Comparison of ENCODE assay signal across 19 cellular contexts in the genomic region with DNA sequence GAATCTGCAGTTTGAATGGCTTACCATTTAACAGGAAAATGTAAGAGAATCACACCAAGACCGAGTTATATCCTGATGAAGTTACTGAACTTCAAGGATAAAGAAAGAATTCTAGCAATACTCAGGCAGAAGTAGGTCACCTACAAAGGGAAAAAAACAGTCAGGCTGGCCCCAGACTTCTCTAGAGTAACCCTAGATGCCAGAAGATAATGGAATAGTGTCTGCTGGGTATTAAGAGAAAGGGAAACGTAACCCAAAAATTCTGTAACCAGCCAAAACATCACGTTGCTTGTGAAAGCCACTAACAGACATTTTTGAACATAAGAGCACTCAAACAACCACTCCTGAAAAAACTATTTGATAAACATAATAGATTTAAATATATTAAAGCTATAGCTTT. TPM values are rescaled to one million over a fixed set of nuclear protein-coding genes. Genes with fewer than 3 reads are reported as not detected.
DNase-seq lines count a peak whose midpoint lies in the region; ATAC-seq and TF ChIP-seq lines count a peak whose summit lies in the region.
"Had no signal": no experiment of that assay in that cellular context is flagged by ENCODE, and none has a peak within 500 bp of the region (broad histone marks: within the 10 kb centered on the region; RNA-seq: fewer than 3 reads in every experiment).

No MANE protein-coding gene starts in this region.

- POLR2A ChIA-PET in CD4-positive, alpha-beta T cell (lab: Charles Lee) = no interaction called here
- POLR2A ChIA-PET in Caco-2 (lab: Charles Lee) = no interaction called here
- POLR2A ChIA-PET in activated CD4-positive, alpha-beta memory T cell treated with anti-CD3 and anti-CD28 coated beads for 36 hours (lab: Charles Lee) = interaction anchor here (1.0 kb wide), 1 partner anchor 9 kb away, joined by 3 read pairs; no protein-coding TSS in a partner anchor
- POLR2A ChIA-PET in naive thymus-derived CD8-positive, alpha-beta T cell (lab: Charles Lee) = interaction anchor here (0.5 kb wide), 1 partner anchor 16 kb away, joined by 4 read pairs; no protein-coding TSS in a partner anchor

- H3K4me1 ChIP-seq in Caco-2 = peaks cover 15% of the 10 kb centered on the region

- H3K4me3 Mint-ChIP-seq in CD4-positive, alpha-beta T cell = peak overlapping the region; percentile 42
- no peak overlapping the region for H3K4me3 Mint-ChIP-seq in Caco-2 (ENCODE audit: unreplicated experiment)
- H3K4me3 Mint-ChIP-seq in activated CD4-positive, alpha-beta memory T cell treated with anti-CD3 and anti-CD28 coated beads for 36 hours = no peak overlapping the region
- H3K4me3 Mint-ChIP-seq in naive thymus-derived CD8-positive, alpha-beta T cell = peak overlapping the region in 8 of 10 donors; percentile 15 to 77 (median 40)
- H3K4me3 Mint-ChIP-seq: endodermal cell had no signal

- H3K4me3 ChIP-seq in Caco-2 (ENCODE audit: low read depth, low read length) = no peak overlapping the region
- H3K4me3 ChIP-seq: adrenal gland, SJSA1, tibial nerve had no signal

- no peaks in the 10 kb centered on the region for H3K9me3 Mint-ChIP-seq in CD4-positive, alpha-beta T cell
- no peaks in the 10 kb centered on the region for H3K9me3 Mint-ChIP-seq in Caco-2 (ENCODE audit: unreplicated experiment)
- H3K9me3 Mint-ChIP-seq in activated CD4-positive, alpha-beta memory T cell treated with anti-CD3 and anti-CD28 coated beads for 36 hours = no peaks in the 10 kb centered on the region
- no peaks in the 10 kb centered on the region for H3K9me3 Mint-ChIP-seq in naive thymus-derived CD8-positive, alpha-beta T cell
- H3K9me3 Mint-ChIP-seq: endodermal cell had no signal

- H3K9me3 ChIP-seq in CD4-positive, alpha-beta T cell (ENCODE audit: control insufficient read depth, low read length) = no peaks in the 10 kb centered on the region
- H3K9me3 ChIP-seq in Caco-2 = no peaks in the 10 kb centered on the region
- H3K9me3 ChIP-seq: adrenal gland, SJSA1, tibial nerve had no signal

- DNase-seq in CD4-positive, alpha-beta T cell = no peak
- DNase-seq in Caco-2 = no peak
- no peak for DNase-seq in activated CD4-positive, alpha-beta memory T cell treated with anti-CD3 and anti-CD28 coated beads for 36 hours
- no peak for DNase-seq in naive thymus-derived CD8-positive, alpha-beta T cell
- no peak for DNase-seq in 8988T
- DNase-seq in DMS153 (lab: John Stamatoyannopoulos, UW) = no peak
- DNase-seq: cerebellar nuclear complex; DMS79 treated with DMSO at 0.1 percent for 48 hours; endodermal cell; IMR-90; NCI-H2029; NCI-H524; occipital lobe; stimulated activated CD4-positive, alpha-beta T cell treated with anti-CD3 and anti-CD28 coated beads, Interleukin-4, amount 100 ng/mL, for 1 hour had no signal

- peak; percentile 55 for ATAC-seq in CD4-positive, alpha-beta T cell (ENCODE audit: poor library complexity)
- peak in 1 of 2 donors; percentile 54 for ATAC-seq in naive thymus-derived CD8-positive, alpha-beta T cell
- ATAC-seq in GM19328 (IDR thresholded peaks at IDR 0.05; ENCODE audit: unreplicated experiment) = no peak
- ATAC-seq: sciatic nerve had no signal

- H3K4me1 Mint-ChIP-seq in CD4-positive, alpha-beta T cell (ENCODE audit: low read depth) = peaks cover 73% of the 10 kb centered on the region
- H3K4me1 Mint-ChIP-seq in Caco-2 (ENCODE audit: low read depth, unreplicated experiment) = peaks cover 22% of the 10 kb centered on the region
- H3K4me1 Mint-ChIP-seq in activated CD4-positive, alpha-beta memory T cell treated with anti-CD3 and anti-CD28 coated beads for 36 hours (ENCODE audit: low read depth) = peaks cover 49% of the 10 kb centered on the region
- peaks cover 23 to 65% (median 61%) of the 10 kb centered on the region in 4 donors for H3K4me1 Mint-ChIP-seq in naive thymus-derived CD8-positive, alpha-beta T cell

- peak overlapping the region; percentile 40 for H3K27ac ChIP-seq in CD4-positive, alpha-beta T cell (ENCODE audit: low read depth, low read length)
- H3K27ac ChIP-seq: SJSA1, tibial nerve had no signal

- H3K27ac Mint-ChIP-seq in CD4-positive, alpha-beta T cell = peak overlapping the region; percentile 80
- peak overlapping the region; percentile 69 for H3K27ac Mint-ChIP-seq in Caco-2 (ENCODE audit: unreplicated experiment)
- H3K27ac Mint-ChIP-seq in activated CD4-positive, alpha-beta memory T cell treated with anti-CD3 and anti-CD28 coated beads for 36 hours = peak overlapping the region; percentile 38
- peak overlapping the region in 8 of 10 donors; percentile 6 to 79 (median 53) for H3K27ac Mint-ChIP-seq in naive thymus-derived CD8-positive, alpha-beta T cell
- H3K27ac Mint-ChIP-seq: endodermal cell had no signal

- no TSS peak for BruUV-seq in Caco-2 (replicated peaks; lab: Mats Ljungman, UMichigan)

- no peak for TF ChIP-seq CTCF in CD4-positive, alpha-beta T cell (IDR thresholded peaks at IDR 0.05)
- TF ChIP-seq CTCF in Caco-2 (IDR thresholded peaks at IDR 0.05; ENCODE audit: insufficient read depth in 1 of 2, low read depth in 1 of 2, low read length in 1 of 2, severe bottlenecking in 1 of 2, unreplicated experiment in 1 of 2) = no peak

- no peaks in the 10 kb centered on the region for H3K27me3 Mint-ChIP-seq in CD4-positive, alpha-beta T cell
- H3K27me3 Mint-ChIP-seq in Caco-2 (ENCODE audit: insufficient read depth, unreplicated experiment) = no peaks in the 10 kb centered on the region
- no peaks in the 10 kb centered on the region for H3K27me3 Mint-ChIP-seq in activated CD4-positive, alpha-beta memory T cell treated with anti-CD3 and anti-CD28 coated beads for 36 hours
- H3K27me3 Mint-ChIP-seq in naive thymus-derived CD8-positive, alpha-beta T cell = no peaks in the 10 kb centered on the region

- CTCF ChIA-PET in CD4-positive, alpha-beta T cell (lab: Charles Lee) = interaction anchor here (2.2 kb wide), 1 partner anchor 31 kb away, joined by 7 read pairs; no protein-coding TSS in a partner anchor
- CTCF ChIA-PET in Caco-2 (lab: Charles Lee) = no interaction called here
- CTCF ChIA-PET in activated CD4-positive, alpha-beta memory T cell treated with anti-CD3 and anti-CD28 coated beads for 36 hours (lab: Charles Lee) = no interaction called here

- no peaks in the 10 kb centered on the region for H3K27me3 ChIP-seq in CD4-positive, alpha-beta T cell (ENCODE audit: control insufficient read depth, insufficient read depth, low read length)
- no peaks in the 10 kb centered on the region for H3K27me3 ChIP-seq in Caco-2 (replicated peaks; ENCODE audit: control insufficient read depth, insufficient read depth, low read length)
- H3K27me3 ChIP-seq: adrenal gland, SJSA1, tibial nerve had no signal

- H3K36me3 ChIP-seq in Caco-2 (ENCODE audit: control insufficient read depth, insufficient read depth, low read length) = no peaks in the 10 kb centered on the region
- H3K36me3 ChIP-seq: adrenal gland, SJSA1, tibial nerve had no signal

- H3K36me3 Mint-ChIP-seq in CD4-positive, alpha-beta T cell (ENCODE audit: low read depth) = no peaks in the 10 kb centered on the region
- H3K36me3 Mint-ChIP-seq in Caco-2 (ENCODE audit: insufficient read depth, unreplicated experiment) = no peaks in the 10 kb centered on the region
- H3K36me3 Mint-ChIP-seq in activated CD4-positive, alpha-beta memory T cell treated with anti-CD3 and anti-CD28 coated beads for 36 hours = no peaks in the 10 kb centered on the region
- H3K36me3 Mint-ChIP-seq in naive thymus-derived CD8-positive, alpha-beta T cell = peaks cover 0 to 7% (median 0%) of the 10 kb centered on the region in 3 donors

- intact Hi-C loops in CD4-positive, alpha-beta T cell (cut with DNase I, micrococcal nuclease) = no loop called here
- intact Hi-C loops in Caco-2 (cut with micrococcal nuclease; ENCODE audit: unreplicated experiment) = no loop called here
- intact Hi-C loops in activated CD4-positive, alpha-beta memory T cell treated with anti-CD3 and anti-CD28 coated beads for 36 hours (cut with micrococcal nuclease) = loop anchor here (2.0 kb wide), 1 partner anchor 30 kb away; no protein-coding TSS in a partner anchor

RNA-seq across cellular contexts. Expression of a gene that starts 31.3 kb away (rescaled TPM):
- total RNA-seq in CD4-positive, alpha-beta T cell = 10 to 100 TPM; 58.5 to 58.8 TPM
- total RNA-seq in Caco-2 (2022) = 50.5 and 56.8 TPM in 2 replicates
- total RNA-seq in activated CD4-positive, alpha-beta memory T cell treated with anti-CD3 and anti-CD28 coated beads for 36 hours = 10 to 100 TPM; 54.4 to 57.6 TPM
- 10 to 100 TPM; 57.2 to 64.5 TPM for total RNA-seq in naive thymus-derived CD8-positive, alpha-beta T cell
- polyA plus RNA-seq in naive thymus-derived CD8-positive, alpha-beta T cell = 10 to 100 TPM; 42.7 to 56.5 (median 50.4) TPM

Comparison
In these comparisons a context has a peak if more than half of its experiments do, and no peak if none do; other contexts are left out.
1. H3K4me3 Mint-ChIP-seq: peak in CD4-positive, alpha-beta T cell (single experiment) and naive thymus-derived CD8-positive, alpha-beta T cell (8 of 10); none in Caco-2 (single experiment) and activated CD4-positive, alpha-beta memory T cell treated with anti-CD3 and anti-CD28 coated beads for 36 hours (single experiment).
2. POLR2A ChIA-PET loops: an anchor here in activated CD4-positive, alpha-beta memory T cell treated with anti-CD3 and anti-CD28 coated beads for 36 hours (1.0 kb wide) and naive thymus-derived CD8-positive, alpha-beta T cell (0.5 kb wide); none called in CD4-positive, alpha-beta T cell and Caco-2.
3. Peak in every context shown above with its lines, with median percentiles within 50 percentile points of each other: H3K27ac Mint-ChIP-seq.